In the genomic region with DNA sequence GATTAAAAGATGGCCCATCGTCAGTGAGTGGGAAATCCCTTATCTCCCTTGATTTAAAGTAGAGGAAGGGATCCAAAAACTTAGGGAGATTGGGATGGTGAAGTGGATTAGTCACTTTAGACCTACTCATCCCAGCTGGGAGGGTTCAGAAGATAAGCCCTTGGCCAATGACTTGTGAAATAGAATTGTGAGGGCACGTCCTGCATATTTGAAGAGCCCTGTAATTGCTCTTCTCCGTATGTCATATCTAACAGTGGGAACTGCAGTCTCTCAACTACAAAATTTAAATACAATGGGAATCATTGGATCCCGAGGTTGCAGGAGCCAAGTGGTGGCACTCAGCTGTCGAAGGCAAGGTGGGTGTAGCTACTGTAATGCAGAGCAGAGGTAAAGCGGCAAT, we compare ENCODE assay signal across 15 cellular contexts.
"Had no signal": no experiment of that assay in that cellular context is flagged by ENCODE, and none has a peak within 500 bp of the region (broad histone marks: within the 10 kb centered on the region; RNA-seq: fewer than 3 reads in every experiment).

No MANE protein-coding gene starts in this region.

- H3K36me3 ChIP-seq: neutrophil, sigmoid colon had no signal

- H3K9me3 ChIP-seq: neutrophil, sigmoid colon had no signal

- H3K4me1 ChIP-seq: sigmoid colon had no signal

- DNase-seq: effector CD4-positive, alpha-beta T cell; endodermal cell; immature natural killer cell; kidney; left cardiac atrium; left ventricle myocardium superior; naive thymus-derived CD4-positive, alpha-beta T cell; posterior cingulate gyrus; sigmoid colon; stimulated activated CD4-positive, alpha-beta T cell treated with anti-CD3 and anti-CD28 coated beads, Interleukin-2, amount 100 ng/mL, for 24 hours; stimulated activated naive CD4-positive, alpha-beta T cell treated with Interleukin-2 at 50 U/mL for 16 hours had no signal

- H3K27me3 ChIP-seq: neutrophil, sigmoid colon had no signal

- ATAC-seq: left cardiac atrium; left ventricle myocardium superior; naive thymus-derived CD4-positive, alpha-beta T cell had no signal

- H3K27ac ChIP-seq: coronary artery, neutrophil, sigmoid colon, skin epidermis had no signal

- H3K4me3 ChIP-seq: coronary artery, lung, sigmoid colon, skin epidermis had no signal
